12 cellular contexts compared by ENCODE assay signal in the genomic region with DNA sequence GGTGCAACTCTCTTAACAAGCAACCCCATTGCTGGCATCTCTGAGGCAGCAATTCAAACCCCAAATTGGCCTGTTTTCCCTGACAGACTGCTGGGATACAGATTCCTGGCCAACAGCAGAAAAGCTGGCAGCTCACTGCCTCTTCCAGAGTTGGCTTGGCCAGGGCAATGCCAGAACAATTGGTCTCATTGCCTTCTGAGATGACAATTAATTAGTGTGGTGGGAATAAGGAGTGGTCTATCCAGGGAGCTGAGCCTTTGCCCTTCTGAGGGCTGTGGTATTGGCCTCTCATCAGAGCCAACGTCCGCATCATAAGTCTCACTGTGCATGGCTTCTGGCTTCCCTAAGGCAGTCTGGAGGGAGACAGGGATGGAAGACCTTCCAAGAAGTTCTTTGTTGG.
DNase-seq lines count a peak whose midpoint lies in the region; ATAC-seq and TF ChIP-seq lines count a peak whose summit lies in the region.
"Had no signal": no experiment of that assay in that cellular context is flagged by ENCODE, and none has a peak within 500 bp of the region (broad histone marks: within the 10 kb centered on the region; RNA-seq: fewer than 3 reads in every experiment).

No MANE protein-coding gene starts in this region.

- DNase-seq in DND-41: no peak
- peak; percentile 40 for DNase-seq in astrocyte of the spinal cord (ENCODE audit: low read depth, low spot score)
- DNase-seq in inferior parietal cortex (ENCODE audit: extremely low spot score): peak; percentile 53
- no peak for DNase-seq in GOT3 (lab: John Stamatoyannopoulos, UW)
- no peak for DNase-seq in ecto neural progenitor cell (ENCODE audit: low spot score)
- DNase-seq: naive B cell, NCI-H69, T-helper 1 cell had no signal

- H3K27ac ChIP-seq in DND-41 (ENCODE audit: low read length) (peak overlapping the region; percentile 46), skeletal muscle tissue (ENCODE audit: low read depth, low read length) (peak overlapping the region; percentile 9)
- H3K27ac ChIP-seq: HL-60 had no signal

- TF ChIP-seq CTCF in DND-41 (IDR thresholded peaks at IDR 0.05; ENCODE audit: borderline replicate concordance, extremely low read depth, low read length, poor library complexity, severe bottlenecking) (no peak), astrocyte of the spinal cord (IDR thresholded peaks at IDR 0.05; ENCODE audit: low read depth, low read length) (no peak)

- H3K4me1 ChIP-seq in DND-41 (ENCODE audit: insufficient read depth, low read length) (peaks cover 69% of the 10 kb centered on the region), skeletal muscle tissue (ENCODE audit: control insufficient read depth in 3 of 3, insufficient read depth in 3 of 3, low read length in 3 of 3) (peaks cover 12 to 21% (median 16%) of the 10 kb centered on the region in 3 donors)

- no peak overlapping the region for H3K4me2 ChIP-seq in DND-41 (ENCODE audit: insufficient read depth, low read length)

- H3K9ac ChIP-seq in DND-41 (ENCODE audit: low read depth, low read length): no peak overlapping the region
- no peak overlapping the region for H3K9ac ChIP-seq in skeletal muscle tissue (ENCODE audit: low read depth in 1 of 3, low read length in 3 of 3)

- H3K9me3 ChIP-seq in DND-41 (ENCODE audit: insufficient read depth, low read length, severe bottlenecking) (no peaks in the 10 kb centered on the region), skeletal muscle tissue (ENCODE audit: control insufficient read depth in 3 of 3, low read length in 3 of 3) (no peaks in the 10 kb centered on the region)

- no peak overlapping the region for H2AFZ ChIP-seq in DND-41 (ENCODE audit: low read depth, low read length)

- no peak for ATAC-seq in DND-41 (ENCODE audit: insufficient read depth, low read depth)
- no peak for ATAC-seq in HG03025 (IDR thresholded peaks at IDR 0.05; ENCODE audit: low FRiP score, unreplicated experiment)
- ATAC-seq in HG03521 (IDR thresholded peaks at IDR 0.05; ENCODE audit: unreplicated experiment): no peak

- in situ Hi-C loops in astrocyte of the spinal cord (cut with HindIII; ENCODE audit: low sequenced_read_pairs): no loop called here

- H4K20me1 ChIP-seq in DND-41 (ENCODE audit: insufficient read depth, low read length): peaks cover 24% of the 10 kb centered on the region

- H3K4me3 ChIP-seq in DND-41 (ENCODE audit: low read depth in 1 of 2, low read length in 2 of 2): no peak overlapping the region
- no peak overlapping the region for H3K4me3 ChIP-seq in astrocyte of the spinal cord (ENCODE audit: low read depth, low read length)
- H3K4me3 ChIP-seq in skeletal muscle tissue (ENCODE audit: low read length in 3 of 3): no peak overlapping the region

- H3K36me3 ChIP-seq in DND-41 (ENCODE audit: insufficient read depth, low read length): 0 out of 2 replicates have a peak, but pooled peaks cover 5% of the 10 kb centered on the region
- no peaks in the 10 kb centered on the region for H3K36me3 ChIP-seq in skeletal muscle tissue (ENCODE audit: control insufficient read depth in 3 of 3, insufficient read depth in 3 of 3, low read length in 3 of 3)

- peaks cover 96% of the 10 kb centered on the region for H3K79me2 ChIP-seq in DND-41 (ENCODE audit: insufficient read depth, low read length)

- H3K27me3 ChIP-seq in DND-41 (ENCODE audit: insufficient read depth, low read length, poor library complexity) (no peaks in the 10 kb centered on the region), skeletal muscle tissue (ENCODE audit: control insufficient read depth in 3 of 3, insufficient read depth in 3 of 3, low read length in 3 of 3) (no peaks in the 10 kb centered on the region)

Comparison
In these comparisons a context has a peak if more than half of its experiments do, and no peak if none do; other contexts are left out.
1. DNase-seq: peak in astrocyte of the spinal cord (single experiment) and inferior parietal cortex (single experiment); none in DND-41 (single experiment), GOT3 (single experiment) and ecto neural progenitor cell (single experiment).